Comparison of ENCODE assay signal across 9 cellular contexts in genomic region chr1:41626616-41627375, GRCh38.
DNase-seq lines count a peak whose midpoint lies in the region; ATAC-seq and TF ChIP-seq lines count a peak whose summit lies in the region.
"Had no signal": no experiment of that assay in that cellular context is flagged by ENCODE, and none has a peak within 500 bp of the region (broad histone marks: within the 10 kb centered on the region; RNA-seq: fewer than 3 reads in every experiment).

No MANE protein-coding gene starts in this region.

- 55% methylated on average over 10 of the region's 10 CpGs for WGBS in smooth muscle cell (ENCODE audit: low lambda C conversion rate)

- H3K79me2 ChIP-seq in DND-41 (ENCODE audit: insufficient read depth, low read length) (peaks cover 100% of the 10 kb centered on the region), OCI-LY3 (ENCODE audit: low read length) (peaks cover 99% of the 10 kb centered on the region), smooth muscle cell (ENCODE audit: low read depth) (peaks cover 12% of the 10 kb centered on the region)

- H3K36me3 ChIP-seq in DND-41 (ENCODE audit: insufficient read depth, low read length) (peaks cover 98% of the 10 kb centered on the region), OCI-LY3 (replicated peaks; ENCODE audit: low read depth, low read length) (peaks cover 45% of the 10 kb centered on the region), smooth muscle cell (ENCODE audit: low read depth) (no peaks in the 10 kb centered on the region)

- no peak for ATAC-seq in DND-41 (ENCODE audit: insufficient read depth, low read depth)
- ATAC-seq in GM19395 (IDR thresholded peaks at IDR 0.05; ENCODE audit: unreplicated experiment): no peak
- ATAC-seq in HG02973 (IDR thresholded peaks at IDR 0.05; ENCODE audit: unreplicated experiment): no peak

- DNase-seq in DND-41: no peak
- DNase-seq in astrocyte of the hippocampus (ENCODE audit: low read depth, low spot score): peak; percentile 68
- no peak for DNase-seq in smooth muscle cell (lab: John Stamatoyannopoulos, UW; ENCODE audit: unreplicated experiment)
- no peak for DNase-seq in SK-N-DZ (ENCODE audit: low spot score)
- DNase-seq in NCI-H1694 (lab: John Stamatoyannopoulos, UW): no peak
- DNase-seq: NCI-H1694 treated with DMSO at 0.1 percent for 48 hours had no signal

- peaks cover 95% of the 10 kb centered on the region for H4K20me1 ChIP-seq in DND-41 (ENCODE audit: insufficient read depth, low read length)
- H4K20me1 ChIP-seq in OCI-LY3 (ENCODE audit: insufficient read depth, low read length): peaks cover 92% of the 10 kb centered on the region
- H4K20me1 ChIP-seq in smooth muscle cell (ENCODE audit: low read depth): peaks cover 5% of the 10 kb centered on the region

- TF ChIP-seq CTCF in DND-41 (IDR thresholded peaks at IDR 0.05; ENCODE audit: borderline replicate concordance, extremely low read depth, low read length, poor library complexity, severe bottlenecking): no peak
- no peak for TF ChIP-seq CTCF in OCI-LY3 (IDR thresholded peaks at IDR 0.05; ENCODE audit: low read depth, low read length)
- no peak for TF ChIP-seq CTCF in smooth muscle cell (IDR thresholded peaks at IDR 0.05; ENCODE audit: borderline replicate concordance, insufficient read depth, poor library complexity, severe bottlenecking)

- H2AFZ ChIP-seq in DND-41 (ENCODE audit: low read depth, low read length) (no peak overlapping the region), OCI-LY3 (ENCODE audit: low read depth, low read length) (no peak overlapping the region), smooth muscle cell (ENCODE audit: low read depth) (no peak overlapping the region)

- no peak overlapping the region for H3K4me2 ChIP-seq in DND-41 (ENCODE audit: insufficient read depth, low read length)
- no peak overlapping the region for H3K4me2 ChIP-seq in OCI-LY3 (ENCODE audit: low read length)
- peak overlapping the region; percentile 12 for H3K4me2 ChIP-seq in smooth muscle cell

- H3K9me3 ChIP-seq in DND-41 (ENCODE audit: insufficient read depth, low read length, severe bottlenecking) (no peaks in the 10 kb centered on the region), OCI-LY3 (ENCODE audit: insufficient read depth, low read length) (no peaks in the 10 kb centered on the region), smooth muscle cell (replicated peaks; ENCODE audit: low read depth) (no peaks in the 10 kb centered on the region)

- H3K27me3 ChIP-seq in DND-41 (ENCODE audit: insufficient read depth, low read length, poor library complexity): no peaks in the 10 kb centered on the region
- no peaks in the 10 kb centered on the region for H3K27me3 ChIP-seq in OCI-LY3 (ENCODE audit: low read depth, low read length)
- H3K27me3 ChIP-seq in smooth muscle cell (ENCODE audit: low read depth): no peaks in the 10 kb centered on the region

- H3K4me3 ChIP-seq in DND-41 (ENCODE audit: low read depth in 1 of 2, low read length in 2 of 2) (no peak overlapping the region), OCI-LY3 (ENCODE audit: low read length) (no peak overlapping the region), smooth muscle cell (no peak overlapping the region)

- peaks cover 24% of the 10 kb centered on the region for H3K4me1 ChIP-seq in DND-41 (ENCODE audit: insufficient read depth, low read length)
- peaks cover 42% of the 10 kb centered on the region for H3K4me1 ChIP-seq in OCI-LY3 (ENCODE audit: low read length)
- H3K4me1 ChIP-seq in smooth muscle cell (ENCODE audit: low read depth): peaks cover 4% of the 10 kb centered on the region

- H3K9ac ChIP-seq in DND-41 (ENCODE audit: low read depth, low read length) (no peak overlapping the region), OCI-LY3 (ENCODE audit: low read length) (no peak overlapping the region), smooth muscle cell (ENCODE audit: low read depth) (no peak overlapping the region)

- H3F3A ChIP-seq in smooth muscle cell (ENCODE audit: low read depth): peaks cover 3% of the 10 kb centered on the region

- H3K27ac ChIP-seq in DND-41 (ENCODE audit: low read length) (peak overlapping the region; percentile 43), OCI-LY3 (ENCODE audit: low read length) (0 out of 2 replicates have a peak overlapping the region, but pooled peaks have one; percentile 14), smooth muscle cell (ENCODE audit: low read depth) (no peak overlapping the region)
